ENCODE assay signal across 1 cellular context in the genomic region with DNA sequence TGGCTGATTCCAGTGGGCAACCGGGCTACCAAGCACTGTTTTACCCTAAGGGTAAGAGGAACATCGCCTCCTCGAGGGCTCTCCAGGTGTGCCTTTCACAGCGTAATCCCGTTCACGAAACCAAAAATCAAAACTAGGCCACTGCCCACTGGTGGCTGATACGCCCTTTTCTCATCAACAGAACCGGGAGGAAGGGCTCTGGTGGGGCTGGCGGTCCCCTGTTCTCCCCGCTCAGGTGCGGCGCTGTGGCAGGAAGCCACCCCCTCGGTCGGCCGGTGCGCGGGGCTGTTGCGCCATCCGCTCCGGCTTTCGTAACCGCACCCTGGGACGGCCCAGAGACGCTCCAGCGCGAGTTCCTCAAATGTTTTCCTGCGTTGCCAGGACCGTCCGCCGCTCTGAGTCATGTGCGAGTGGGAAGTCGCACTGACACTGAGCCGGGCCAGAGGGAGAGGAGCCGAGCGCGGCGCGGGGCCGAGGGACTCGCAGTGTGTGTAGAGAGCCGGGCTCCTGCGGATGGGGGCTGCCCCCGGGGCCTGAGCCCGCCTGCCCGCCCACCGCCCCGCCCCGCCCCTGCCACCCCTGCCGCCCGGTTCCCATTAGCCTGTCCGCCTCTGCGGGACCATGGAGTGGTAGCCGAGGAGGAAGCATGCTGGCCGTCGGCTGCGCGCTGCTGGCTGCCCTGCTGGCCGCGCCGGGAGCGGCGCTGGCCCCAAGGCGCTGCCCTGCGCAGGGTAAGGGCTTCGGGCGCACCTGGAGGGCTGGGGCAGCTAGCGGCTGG.
A peak's percentile ranks its signal among the peaks of the same experiment; 100 is the strongest.
TF ChIP-seq lines count a peak whose summit lies in the region.

Gene IL6R (plus strand): TSS at position 360 of the 778 bp plus-strand sequence. CDS start 287 bp downstream, at position 647.

TF ChIP-seq in HepG2, 621 proteins besides CTCF, POLR2A, EP300 and RAD21 (continued from another document and continues in another):
- TF ChIP-seq ZBTB25 (CRISPR knock-in tag; IDR thresholded peaks at IDR 0.05) (peak; percentile 83; the same call in 1 of the 2 replicates), ZNF629 (CRISPR knock-in tag; conservative IDR thresholded peaks at IDR 0.05) (no peak), ZNF547 (CRISPR knock-in tag; IDR thresholded peaks at IDR 0.05) (no peak), ZSCAN25 (CRISPR knock-in tag; IDR thresholded peaks at IDR 0.05) (no peak), GATAD1 (CRISPR knock-in tag; IDR thresholded peaks at IDR 0.05) (no peak), ZNF34 (CRISPR knock-in tag; IDR thresholded peaks at IDR 0.05; ENCODE audit: borderline replicate concordance) (peak; percentile 96), TERF1 (CRISPR knock-in tag; IDR thresholded peaks at IDR 0.05) (no peak), ARID2 (CRISPR knock-in tag; IDR thresholded peaks at IDR 0.05; ENCODE audit: borderline replicate concordance) (no peak), ZNF383 (CRISPR knock-in tag; IDR thresholded peaks at IDR 0.05; ENCODE audit: borderline replicate concordance) (no peak), ZNF367 (CRISPR knock-in tag; IDR thresholded peaks at IDR 0.05; ENCODE audit: borderline replicate concordance) (no peak), FOXM1 (CRISPR knock-in tag; IDR thresholded peaks at IDR 0.05) (no peak), SOX5 (CRISPR knock-in tag; IDR thresholded peaks at IDR 0.05; ENCODE audit: borderline replicate concordance) (peak; percentile 40; the same call in 1 of the 2 replicates), KDM5A (IDR thresholded peaks at IDR 0.05; ENCODE audit: borderline replicate concordance, low read length) (no peak), TP53 (CRISPR knock-in tag; conservative IDR thresholded peaks at IDR 0.05) (peak; percentile 75; the same call in 1 of the 2 replicates), ZSCAN12 (CRISPR knock-in tag; IDR thresholded peaks at IDR 0.05) (no peak; the same call in 1 of the 2 replicates), BCLAF1 (IDR thresholded peaks at IDR 0.05) (no peak), REL (CRISPR knock-in tag; conservative IDR thresholded peaks at IDR 0.05) (no peak), ZNF768 (CRISPR knock-in tag; IDR thresholded peaks at IDR 0.05) (peak; percentile 93), ZC3H13 (CRISPR knock-in tag; IDR thresholded peaks at IDR 0.05) (no peak), CCDC6 (CRISPR knock-in tag; IDR thresholded peaks at IDR 0.05) (peak; percentile 84), ZNF224 (CRISPR knock-in tag; IDR thresholded peaks at IDR 0.05) (no peak), TCF7L2 (IDR thresholded peaks at IDR 0.05; ENCODE audit: low read depth, low read length) (no peak), KLF12 (CRISPR knock-in tag; IDR thresholded peaks at IDR 0.05; ENCODE audit: borderline replicate concordance) (no peak; the same call in 1 of the 2 replicates), ZNF230 (CRISPR knock-in tag; IDR thresholded peaks at IDR 0.05) (no peak), ZNF317 (CRISPR knock-in tag; IDR thresholded peaks at IDR 0.05) (0 out of 2 replicates have a peak, but pooled peaks have one; percentile 58), ZNF567 (CRISPR knock-in tag; IDR thresholded peaks at IDR 0.05; ENCODE audit: borderline replicate concordance) (0 out of 2 replicates have a peak, but pooled peaks have one; percentile 10), NCOR1 (IDR thresholded peaks at IDR 0.05; ENCODE audit: borderline replicate concordance, low read length) (no peak), JUN (CRISPR knock-in tag; IDR thresholded peaks at IDR 0.05) (no peak), HMG20B (CRISPR knock-in tag; conservative IDR thresholded peaks at IDR 0.05) (0 out of 2 replicates have a peak, but pooled peaks have one; percentile 57), ZNF639 (CRISPR knock-in tag; conservative IDR thresholded peaks at IDR 0.05) (peak; percentile 45; the same call in 1 of the 2 replicates)
- TF ChIP-seq, protein P1, sequence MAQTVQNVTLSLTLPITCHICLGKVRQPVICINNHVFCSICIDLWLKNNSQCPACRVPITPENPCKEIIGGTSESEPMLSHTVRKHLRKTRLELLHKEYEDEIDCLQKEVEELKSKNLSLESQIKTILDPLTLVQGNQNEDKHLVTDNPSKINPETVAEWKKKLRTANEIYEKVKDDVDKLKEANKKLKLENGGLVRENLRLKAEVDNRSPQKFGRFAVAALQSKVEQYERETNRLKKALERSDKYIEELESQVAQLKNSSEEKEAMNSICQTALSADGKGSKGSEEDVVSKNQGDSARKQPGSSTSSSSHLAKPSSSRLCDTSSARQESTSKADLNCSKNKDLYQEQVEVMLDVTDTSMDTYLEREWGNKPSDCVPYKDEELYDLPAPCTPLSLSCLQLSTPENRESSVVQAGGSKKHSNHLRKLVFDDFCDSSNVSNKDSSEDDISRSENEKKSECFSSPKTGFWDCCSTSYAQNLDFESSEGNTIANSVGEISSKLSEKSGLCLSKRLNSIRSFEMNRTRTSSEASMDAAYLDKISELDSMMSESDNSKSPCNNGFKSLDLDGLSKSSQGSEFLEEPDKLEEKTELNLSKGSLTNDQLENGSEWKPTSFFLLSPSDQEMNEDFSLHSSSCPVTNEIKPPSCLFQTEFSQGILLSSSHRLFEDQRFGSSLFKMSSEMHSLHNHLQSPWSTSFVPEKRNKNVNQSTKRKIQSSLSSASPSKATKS (CRISPR knock-in tag; IDR thresholded peaks at IDR 0.05), result no peak
- TF ChIP-seq, protein P2, sequence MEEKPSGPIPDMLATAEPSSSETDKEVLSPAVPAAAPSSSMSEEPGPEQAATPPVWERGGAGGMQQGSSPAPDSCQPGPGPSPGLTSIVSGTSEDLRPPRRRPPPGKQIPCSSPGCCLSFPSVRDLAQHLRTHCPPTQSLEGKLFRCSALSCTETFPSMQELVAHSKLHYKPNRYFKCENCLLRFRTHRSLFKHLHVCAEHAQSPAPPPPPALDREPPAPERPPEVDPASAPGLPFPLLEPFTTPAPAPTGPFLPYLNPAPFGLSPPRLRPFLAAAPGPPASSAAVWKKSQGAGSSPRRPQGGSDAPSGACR (CRISPR knock-in tag; IDR thresholded peaks at IDR 0.05), result no peak; the same call in 1 of the 2 replicates
- TF ChIP-seq, protein P3, sequence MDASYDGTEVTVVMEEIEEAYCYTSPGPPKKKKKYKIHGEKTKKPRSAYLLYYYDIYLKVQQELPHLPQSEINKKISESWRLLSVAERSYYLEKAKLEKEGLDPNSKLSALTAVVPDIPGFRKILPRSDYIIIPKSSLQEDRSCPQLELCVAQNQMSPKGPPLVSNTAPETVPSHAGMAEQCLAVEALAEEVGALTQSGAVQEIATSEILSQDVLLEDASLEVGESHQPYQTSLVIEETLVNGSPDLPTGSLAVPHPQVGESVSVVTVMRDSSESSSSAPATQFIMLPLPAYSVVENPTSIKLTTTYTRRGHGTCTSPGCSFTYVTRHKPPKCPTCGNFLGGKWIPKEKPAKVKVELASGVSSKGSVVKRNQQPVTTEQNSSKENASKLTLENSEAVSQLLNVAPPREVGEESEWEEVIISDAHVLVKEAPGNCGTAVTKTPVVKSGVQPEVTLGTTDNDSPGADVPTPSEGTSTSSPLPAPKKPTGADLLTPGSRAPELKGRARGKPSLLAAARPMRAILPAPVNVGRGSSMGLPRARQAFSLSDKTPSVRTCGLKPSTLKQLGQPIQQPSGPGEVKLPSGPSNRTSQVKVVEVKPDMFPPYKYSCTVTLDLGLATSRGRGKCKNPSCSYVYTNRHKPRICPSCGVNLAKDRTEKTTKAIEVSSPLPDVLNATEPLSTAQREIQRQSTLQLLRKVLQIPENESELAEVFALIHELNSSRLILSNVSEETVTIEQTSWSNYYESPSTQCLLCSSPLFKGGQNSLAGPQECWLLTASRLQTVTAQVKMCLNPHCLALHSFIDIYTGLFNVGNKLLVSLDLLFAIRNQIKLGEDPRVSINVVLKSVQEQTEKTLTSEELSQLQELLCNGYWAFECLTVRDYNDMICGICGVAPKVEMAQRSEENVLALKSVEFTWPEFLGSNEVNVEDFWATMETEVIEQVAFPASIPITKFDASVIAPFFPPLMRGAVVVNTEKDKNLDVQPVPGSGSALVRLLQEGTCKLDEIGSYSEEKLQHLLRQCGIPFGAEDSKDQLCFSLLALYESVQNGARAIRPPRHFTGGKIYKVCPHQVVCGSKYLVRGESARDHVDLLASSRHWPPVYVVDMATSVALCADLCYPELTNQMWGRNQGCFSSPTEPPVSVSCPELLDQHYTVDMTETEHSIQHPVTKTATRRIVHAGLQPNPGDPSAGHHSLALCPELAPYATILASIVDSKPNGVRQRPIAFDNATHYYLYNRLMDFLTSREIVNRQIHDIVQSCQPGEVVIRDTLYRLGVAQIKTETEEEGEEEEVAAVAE (CRISPR knock-in tag; IDR thresholded peaks at IDR 0.05; ENCODE audit: borderline replicate concordance), result peak; percentile 55
- TF ChIP-seq, protein P4, sequence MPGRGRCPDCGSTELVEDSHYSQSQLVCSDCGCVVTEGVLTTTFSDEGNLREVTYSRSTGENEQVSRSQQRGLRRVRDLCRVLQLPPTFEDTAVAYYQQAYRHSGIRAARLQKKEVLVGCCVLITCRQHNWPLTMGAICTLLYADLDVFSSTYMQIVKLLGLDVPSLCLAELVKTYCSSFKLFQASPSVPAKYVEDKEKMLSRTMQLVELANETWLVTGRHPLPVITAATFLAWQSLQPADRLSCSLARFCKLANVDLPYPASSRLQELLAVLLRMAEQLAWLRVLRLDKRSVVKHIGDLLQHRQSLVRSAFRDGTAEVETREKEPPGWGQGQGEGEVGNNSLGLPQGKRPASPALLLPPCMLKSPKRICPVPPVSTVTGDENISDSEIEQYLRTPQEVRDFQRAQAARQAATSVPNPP (CRISPR knock-in tag; IDR thresholded peaks at IDR 0.05), result no peak
- TF ChIP-seq, protein P5, sequence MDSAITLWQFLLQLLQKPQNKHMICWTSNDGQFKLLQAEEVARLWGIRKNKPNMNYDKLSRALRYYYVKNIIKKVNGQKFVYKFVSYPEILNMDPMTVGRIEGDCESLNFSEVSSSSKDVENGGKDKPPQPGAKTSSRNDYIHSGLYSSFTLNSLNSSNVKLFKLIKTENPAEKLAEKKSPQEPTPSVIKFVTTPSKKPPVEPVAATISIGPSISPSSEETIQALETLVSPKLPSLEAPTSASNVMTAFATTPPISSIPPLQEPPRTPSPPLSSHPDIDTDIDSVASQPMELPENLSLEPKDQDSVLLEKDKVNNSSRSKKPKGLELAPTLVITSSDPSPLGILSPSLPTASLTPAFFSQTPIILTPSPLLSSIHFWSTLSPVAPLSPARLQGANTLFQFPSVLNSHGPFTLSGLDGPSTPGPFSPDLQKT (CRISPR knock-in tag; IDR thresholded peaks at IDR 0.05; ENCODE audit: borderline replicate concordance), result no peak
